ENCODE assay signal across 10 cellular contexts in the genomic region with DNA sequence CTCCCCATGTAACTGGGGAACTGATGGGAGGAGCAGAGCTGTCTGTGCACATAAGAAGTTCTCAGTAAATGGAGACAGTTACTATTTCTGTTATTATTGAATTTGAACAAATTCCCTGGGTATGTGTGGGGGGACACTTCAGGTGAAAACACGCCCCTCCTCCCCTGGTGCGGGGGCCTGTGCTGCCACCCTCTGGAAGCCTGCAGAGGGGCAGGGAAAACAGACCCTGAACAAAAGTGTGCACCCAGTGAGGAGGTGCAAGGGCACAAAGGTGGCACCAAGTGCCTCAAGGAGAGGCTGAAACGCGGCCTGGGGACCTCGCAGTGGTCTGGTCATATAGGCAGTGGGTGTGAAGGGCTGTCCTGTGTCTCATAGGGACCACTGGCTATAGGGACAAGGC. TPM values are rescaled to one million over a fixed set of nuclear protein-coding genes. Genes with fewer than 3 reads are reported as not detected.
A peak's percentile ranks its signal among the peaks of the same experiment; 100 is the strongest.
DNase-seq lines count a peak whose midpoint lies in the region; ATAC-seq and TF ChIP-seq lines count a peak whose summit lies in the region.
"Had no signal": no experiment of that assay in that cellular context is flagged by ENCODE, and none has a peak within 500 bp of the region (broad histone marks: within the 10 kb centered on the region; RNA-seq: fewer than 3 reads in every experiment).

No MANE protein-coding gene starts in this region.

- 81 to 90% methylated on average over 5 of the region's 5 CpGs for WGBS in thyroid gland, 2 donors

- no peaks in the 10 kb centered on the region for H3K9me3 Mint-ChIP-seq in activated naive CD4-positive, alpha-beta T cell treated with anti-CD3 and anti-CD28 coated beads for 36 hours
- no peaks in the 10 kb centered on the region for H3K9me3 Mint-ChIP-seq in stimulated activated naive B cell treated with anti-CD40 and anti-IgM and Interleukin-4, amounts not matched to agents 10 μg/mL and 1 μg/mL and 100 μg/mL, for 72 hours

- H3K27ac ChIP-seq in RWPE2 (ENCODE audit: poor library complexity, severe bottlenecking) (no peak overlapping the region), thyroid gland (no peak overlapping the region)
- H3K27ac ChIP-seq: BLaER1 treated with 17β-estradiol and CSF1 and Interleukin-3, amounts not matched to agents 10 nM and 100 nM had no signal

- H3K9me3 ChIP-seq in RWPE2 (ENCODE audit: severe bottlenecking) (no peaks in the 10 kb centered on the region), thyroid gland (no peaks in the 10 kb centered on the region)
- H3K9me3 ChIP-seq: BLaER1 treated with 17β-estradiol and CSF1 and Interleukin-3, amounts not matched to agents 10 nM and 100 nM had no signal

- DNase-seq in activated naive CD4-positive, alpha-beta T cell treated with anti-CD3 and anti-CD28 coated beads for 36 hours = peak; percentile 24
- no peak for DNase-seq in activated naive CD4-positive, alpha-beta T cell treated with Interleukin-2 at 50 U/mL for 16 hours
- no peak for DNase-seq in RWPE2 (ENCODE audit: low spot score)
- no peak for DNase-seq in fibroblast of villous mesenchyme (ENCODE audit: low read depth)
- DNase-seq in stimulated activated naive B cell treated with anti-CD40 and anti-IgM and Interleukin-4, amounts not matched to agents 10 μg/mL and 1 μg/mL and 100 μg/mL, for 72 hours = no peak
- DNase-seq in SKM-1 treated with dmso at 0.1 percent for 144 hours (lab: John Stamatoyannopoulos, UW; ENCODE audit: unreplicated experiment) = no peak
- no peak for DNase-seq in thyroid gland
- DNase-seq: effector memory CD4-positive, alpha-beta T cell had no signal

- no peaks in the 10 kb centered on the region for H3K4me1 ChIP-seq in RWPE2 (ENCODE audit: insufficient read depth, poor library complexity, severe bottlenecking)
- peaks cover 10 to 12% of the 10 kb centered on the region in 2 donors for H3K4me1 ChIP-seq in thyroid gland

- peaks cover 23% of the 10 kb centered on the region for H3K36me3 Mint-ChIP-seq in activated naive CD4-positive, alpha-beta T cell treated with anti-CD3 and anti-CD28 coated beads for 36 hours (ENCODE audit: low read depth)
- H3K36me3 Mint-ChIP-seq in stimulated activated naive B cell treated with anti-CD40 and anti-IgM and Interleukin-4, amounts not matched to agents 10 μg/mL and 1 μg/mL and 100 μg/mL, for 72 hours = peaks cover 45 to 66% of the 10 kb centered on the region in 2 donors

- H3K4me3 Mint-ChIP-seq in activated naive CD4-positive, alpha-beta T cell treated with anti-CD3 and anti-CD28 coated beads for 36 hours = no peak overlapping the region
- peak overlapping the region in 1 of 2 donors; percentile 6 for H3K4me3 Mint-ChIP-seq in stimulated activated naive B cell treated with anti-CD40 and anti-IgM and Interleukin-4, amounts not matched to agents 10 μg/mL and 1 μg/mL and 100 μg/mL, for 72 hours

- TF ChIP-seq POLR2A in thyroid gland (IDR thresholded peaks at IDR 0.05) = no peak

- H3K27me3 ChIP-seq in RWPE2 (ENCODE audit: insufficient read depth, poor library complexity, severe bottlenecking) = no peaks in the 10 kb centered on the region
- H3K27me3 ChIP-seq in thyroid gland = no peaks in the 10 kb centered on the region
- H3K27me3 ChIP-seq: BLaER1 treated with 17β-estradiol and CSF1 and Interleukin-3, amounts not matched to agents 10 nM and 100 nM had no signal

- CTCF ChIA-PET in activated naive CD4-positive, alpha-beta T cell treated with anti-CD3 and anti-CD28 coated beads for 36 hours (lab: Charles Lee) = no interaction called here

- H3K27me3 Mint-ChIP-seq in activated naive CD4-positive, alpha-beta T cell treated with anti-CD3 and anti-CD28 coated beads for 36 hours (ENCODE audit: low read depth) = no peaks in the 10 kb centered on the region
- H3K27me3 Mint-ChIP-seq in stimulated activated naive B cell treated with anti-CD40 and anti-IgM and Interleukin-4, amounts not matched to agents 10 μg/mL and 1 μg/mL and 100 μg/mL, for 72 hours = no peaks in the 10 kb centered on the region

- H3K36me3 ChIP-seq in RWPE2 (ENCODE audit: low read depth) = peaks cover 100% of the 10 kb centered on the region
- H3K36me3 ChIP-seq in thyroid gland = peaks cover 22 to 39% of the 10 kb centered on the region in 2 donors

- TF ChIP-seq CTCF in RWPE2 (IDR thresholded peaks at IDR 0.05; ENCODE audit: poor library complexity, severe bottlenecking) (peak; percentile 22), fibroblast of villous mesenchyme (IDR thresholded peaks at IDR 0.05; ENCODE audit: insufficient read depth, low read depth, low read length) (peak; percentile 35), thyroid gland (IDR thresholded peaks at IDR 0.05) (peak in 2 of 6 experiments; percentile 12 to 19)

- H3K4me1 Mint-ChIP-seq in activated naive CD4-positive, alpha-beta T cell treated with anti-CD3 and anti-CD28 coated beads for 36 hours (ENCODE audit: low read depth) = peaks cover 10% of the 10 kb centered on the region
- H3K4me1 Mint-ChIP-seq in stimulated activated naive B cell treated with anti-CD40 and anti-IgM and Interleukin-4, amounts not matched to agents 10 μg/mL and 1 μg/mL and 100 μg/mL, for 72 hours = peaks cover 27 to 50% of the 10 kb centered on the region in 2 donors

- H3K4me3 ChIP-seq in RWPE2 (ENCODE audit: severe bottlenecking) (no peak overlapping the region), fibroblast of villous mesenchyme (ENCODE audit: low read depth, low read length) (no peak overlapping the region), thyroid gland (replicated peaks in 1 of 3) (no peak overlapping the region)
- H3K4me3 ChIP-seq: BLaER1 treated with 17β-estradiol and CSF1 and Interleukin-3, amounts not matched to agents 10 nM and 100 nM had no signal

- ATAC-seq in RWPE2 (ENCODE audit: low read depth) = no peak
- ATAC-seq in stimulated activated naive B cell treated with anti-CD40 and anti-IgM and Interleukin-4, amounts not matched to agents 10 μg/mL and 1 μg/mL and 100 μg/mL, for 72 hours (replicated peaks) = no peak
- ATAC-seq in GM21576 (IDR thresholded peaks at IDR 0.05; ENCODE audit: unreplicated experiment) = no peak

- intact Hi-C loops in activated naive CD4-positive, alpha-beta T cell treated with anti-CD3 and anti-CD28 coated beads for 36 hours (cut with micrococcal nuclease) = no loop called here
- intact Hi-C loops in thyroid gland (cut with DNase I) = no loop called here

- peak overlapping the region; percentile 41 for H3K27ac Mint-ChIP-seq in activated naive CD4-positive, alpha-beta T cell treated with anti-CD3 and anti-CD28 coated beads for 36 hours
- peak overlapping the region; percentile 90 for H3K27ac Mint-ChIP-seq in stimulated activated naive B cell treated with anti-CD40 and anti-IgM and Interleukin-4, amounts not matched to agents 10 μg/mL and 1 μg/mL and 100 μg/mL, for 72 hours

RNA-seq across cellular contexts. Expression of gene NADK, which starts 18.2 kb away (rescaled TPM):
- 10 to 100 TPM; 42.1 to 43.6 TPM for total RNA-seq in activated naive CD4-positive, alpha-beta T cell treated with anti-CD3 and anti-CD28 coated beads for 36 hours
- total RNA-seq in fibroblast of villous mesenchyme = 44.0 and 48.6 TPM in 2 replicates
- total RNA-seq in thyroid gland = 10 to 100 TPM; 64.8 to 91.4 (median 84.2) TPM
